ENCODE assay signal across 25 cellular contexts in genomic region chr9:121157939-121158338, GRCh38. TPM values are rescaled to one million over a fixed set of nuclear protein-coding genes. Genes with fewer than 3 reads are reported as not detected.
DNase-seq lines count a peak whose midpoint lies in the region; ATAC-seq and TF ChIP-seq lines count a peak whose summit lies in the region.
"Had no signal": no experiment of that assay in that cellular context is flagged by ENCODE, and none has a peak within 500 bp of the region (broad histone marks: within the 10 kb centered on the region; RNA-seq: fewer than 3 reads in every experiment).

No MANE protein-coding gene starts in this region.

- POLR2A ChIA-PET in activated CD8-positive, alpha-beta T cell treated with anti-CD3 and anti-CD28 coated beads, Interleukin-2, amount 10 ng/mL, durations not matched to agents 7 days and 5 days (lab: Charles Lee): interaction anchor here (0.8 to 1.2 kb wide), 2 partner anchors 18 to 357 kb away, joined by 3 read pairs; no protein-coding TSS in a partner anchor
- POLR2A ChIA-PET in activated CD8-positive, alpha-beta T cell treated with anti-CD3 and anti-CD28 coated beads for 36 hours (lab: Charles Lee): no interaction called here
- POLR2A ChIA-PET in CD4-positive, alpha-beta T cell (lab: Charles Lee): interaction anchor here (1.2 kb wide), 1 partner anchor 36 kb away, joined by 3 read pairs; no protein-coding TSS in a partner anchor

- 85% methylated on average over 4 of the region's 4 CpGs for WGBS in mammary epithelial cell (ENCODE audit: low coverage, missing lambda C conversion rate)

- CTCF ChIA-PET in activated CD8-positive, alpha-beta T cell treated with anti-CD3 and anti-CD28 coated beads, Interleukin-2, amount 10 ng/mL, durations not matched to agents 7 days and 5 days (lab: Charles Lee): interaction anchor here (1.2 to 8.3 kb wide), 3 partner anchors 11 to 36 kb away, joined by 3 to 44 read pairs (median 3); no protein-coding TSS in a partner anchor
- CTCF ChIA-PET in activated CD8-positive, alpha-beta T cell treated with anti-CD3 and anti-CD28 coated beads for 36 hours (lab: Charles Lee): interaction anchor here (1.5 to 1.9 kb wide), 2 partner anchors 11 to 36 kb away, joined by 5 to 7 read pairs; no protein-coding TSS in a partner anchor
- CTCF ChIA-PET in CD4-positive, alpha-beta T cell (lab: Charles Lee): interaction anchor here (0.7 kb wide), 1 partner anchor 43 kb away, joined by 3 read pairs; no protein-coding TSS in a partner anchor
- CTCF ChIA-PET in mammary epithelial cell (lab: Charles Lee; ENCODE audit: low non-redundant PET): no interaction called here

- H3K9me3 Mint-ChIP-seq in activated CD8-positive, alpha-beta T cell treated with anti-CD3 and anti-CD28 coated beads, Interleukin-2, amount 10 ng/mL, durations not matched to agents 7 days and 5 days (ENCODE audit: insufficient read depth): no peaks in the 10 kb centered on the region
- no peaks in the 10 kb centered on the region for H3K9me3 Mint-ChIP-seq in activated CD8-positive, alpha-beta T cell treated with anti-CD3 and anti-CD28 coated beads for 36 hours
- H3K9me3 Mint-ChIP-seq in CD4-positive, alpha-beta T cell: no peaks in the 10 kb centered on the region
- H3K9me3 Mint-ChIP-seq in memory B cell: no peaks in the 10 kb centered on the region
- H3K9me3 Mint-ChIP-seq: CD8-positive, alpha-beta T cell had no signal

- no peak overlapping the region for H3K27ac ChIP-seq in CD4-positive, alpha-beta T cell (ENCODE audit: low read depth, low read length)
- H3K27ac ChIP-seq in OCI-LY1 (ENCODE audit: low read depth, low read length, poor library complexity, severe bottlenecking): peak overlapping the region; percentile 97
- no peak overlapping the region for H3K27ac ChIP-seq in ascending aorta
- no peak overlapping the region for H3K27ac ChIP-seq in mammary epithelial cell (ENCODE audit: insufficient read depth, low read depth, low read length)
- H3K27ac ChIP-seq: KMS-11 had no signal

- no peak for DNase-seq in activated CD8-positive, alpha-beta T cell treated with anti-CD3 and anti-CD28 coated beads, Interleukin-2, amount 10 ng/mL, durations not matched to agents 7 days and 5 days
- no peak for DNase-seq in activated CD8-positive, alpha-beta T cell treated with anti-CD3 and anti-CD28 coated beads for 36 hours
- DNase-seq in CD4-positive, alpha-beta T cell: no peak
- DNase-seq in memory B cell (ENCODE audit: low spot score in 2 of 2) (no peak), ascending aorta (ENCODE audit: low spot score in 2 of 2) (no peak), NCI-H2081 (lab: John Stamatoyannopoulos, UW) (no peak), mammary epithelial cell (no peak)
- DNase-seq: AML-193; C1 segment of cervical spinal cord; Caco-2; CD8-positive, alpha-beta T cell; DMS 273 treated with DMSO at 0.1 percent for 48 hours; DMS79; GF-D8; NCI-H1048; NCI-H1417; NCI-H1694; NCI-H2029 treated with DMSO at 0.1 percent for 48 hours; NCI-H2171; NCI-H226; NCI-H510A; NCI-H69; SK-N-SH had no signal

- H3K4me2 ChIP-seq in OCI-LY1 (ENCODE audit: low read length): no peak overlapping the region
- H3K4me2 ChIP-seq in mammary epithelial cell (ENCODE audit: insufficient read depth, low read depth, low read length): no peak overlapping the region
- H3K4me2 ChIP-seq: KMS-11, SK-N-SH had no signal

- no peaks in the 10 kb centered on the region for H3K27me3 ChIP-seq in CD4-positive, alpha-beta T cell (ENCODE audit: control insufficient read depth, insufficient read depth, low read length)
- H3K27me3 ChIP-seq in OCI-LY1 (ENCODE audit: insufficient read depth, low read length) (no peaks in the 10 kb centered on the region), ascending aorta (no peaks in the 10 kb centered on the region), mammary epithelial cell (ENCODE audit: insufficient read depth, low read length) (no peaks in the 10 kb centered on the region)

- no peaks in the 10 kb centered on the region for H3K9me2 ChIP-seq in OCI-LY1 (ENCODE audit: low read depth, low read length)
- H3K9me2 ChIP-seq: SK-N-SH had no signal

- TF ChIP-seq CTCF in activated CD8-positive, alpha-beta T cell treated with anti-CD3 and anti-CD28 coated beads for 36 hours (IDR thresholded peaks at IDR 0.05): no peak
- TF ChIP-seq CTCF in CD4-positive, alpha-beta T cell (IDR thresholded peaks at IDR 0.05): no peak
- no peak for TF ChIP-seq CTCF in OCI-LY1 (IDR thresholded peaks at IDR 0.05; ENCODE audit: low read length)
- no peak for TF ChIP-seq CTCF in ascending aorta (IDR thresholded peaks at IDR 0.05)
- TF ChIP-seq CTCF in mammary epithelial cell (conservative IDR thresholded peaks at IDR 0.05 in 1 of 2, IDR thresholded peaks at IDR 0.05 in 1 of 2; ENCODE audit: extremely low read depth in 1 of 2, insufficient read depth in 1 of 2, low read depth in 1 of 2, low read length in 2 of 2): no peak

- H3K36me3 ChIP-seq in OCI-LY1 (ENCODE audit: insufficient read depth, low read length) (peaks cover 84% of the 10 kb centered on the region), ascending aorta (peaks cover 36 to 58% of the 10 kb centered on the region in 2 donors), mammary epithelial cell (ENCODE audit: insufficient read depth, low read length) (peaks cover 12% of the 10 kb centered on the region)

- ATAC-seq in activated CD8-positive, alpha-beta T cell treated with anti-CD3 and anti-CD28 coated beads, Interleukin-2, amount 10 ng/mL, durations not matched to agents 7 days and 5 days: no peak
- ATAC-seq in activated CD8-positive, alpha-beta T cell treated with anti-CD3 and anti-CD28 coated beads for 36 hours: no peak
- no peak for ATAC-seq in CD4-positive, alpha-beta T cell (ENCODE audit: poor library complexity)
- no peak for ATAC-seq in memory B cell (ENCODE audit: low read depth)
- ATAC-seq: CD8-positive, alpha-beta T cell had no signal

- H4K20me1 ChIP-seq in OCI-LY1 (ENCODE audit: insufficient read depth, low read length) (no peaks in the 10 kb centered on the region), mammary epithelial cell (ENCODE audit: insufficient read depth, low read length) (no peaks in the 10 kb centered on the region)

- H3K4me3 Mint-ChIP-seq in activated CD8-positive, alpha-beta T cell treated with anti-CD3 and anti-CD28 coated beads, Interleukin-2, amount 10 ng/mL, durations not matched to agents 7 days and 5 days: no peak overlapping the region
- no peak overlapping the region for H3K4me3 Mint-ChIP-seq in activated CD8-positive, alpha-beta T cell treated with anti-CD3 and anti-CD28 coated beads for 36 hours
- H3K4me3 Mint-ChIP-seq in CD4-positive, alpha-beta T cell: no peak overlapping the region
- no peak overlapping the region for H3K4me3 Mint-ChIP-seq in memory B cell
- H3K4me3 Mint-ChIP-seq: CD8-positive, alpha-beta T cell had no signal

- peaks cover 6% of the 10 kb centered on the region; the same call in 1 of the 2 replicates for H3F3A ChIP-seq in OCI-LY1 (ENCODE audit: insufficient read depth, low read length)

- peaks cover 78% of the 10 kb centered on the region for H3K4me1 ChIP-seq in OCI-LY1 (ENCODE audit: insufficient read depth, low read length, severe bottlenecking)
- H3K4me1 ChIP-seq in ascending aorta: no peaks in the 10 kb centered on the region
- peaks cover 46% of the 10 kb centered on the region for H3K4me1 ChIP-seq in mammary epithelial cell (ENCODE audit: insufficient read depth, low read length)

- H3K4me1 Mint-ChIP-seq in activated CD8-positive, alpha-beta T cell treated with anti-CD3 and anti-CD28 coated beads, Interleukin-2, amount 10 ng/mL, durations not matched to agents 7 days and 5 days (ENCODE audit: low read depth): peaks cover 34% of the 10 kb centered on the region
- peaks cover 33% of the 10 kb centered on the region for H3K4me1 Mint-ChIP-seq in activated CD8-positive, alpha-beta T cell treated with anti-CD3 and anti-CD28 coated beads for 36 hours (ENCODE audit: low read depth)
- H3K4me1 Mint-ChIP-seq in CD4-positive, alpha-beta T cell (ENCODE audit: low read depth): peaks cover 18% of the 10 kb centered on the region
- H3K4me1 Mint-ChIP-seq in memory B cell: peaks cover 38% of the 10 kb centered on the region

- intact Hi-C loops in activated CD8-positive, alpha-beta T cell treated with anti-CD3 and anti-CD28 coated beads for 36 hours (cut with micrococcal nuclease): no loop called here
- intact Hi-C loops in CD4-positive, alpha-beta T cell (cut with DNase I, micrococcal nuclease): loop anchor here in 1 of 2 experiments (2.0 kb wide), 1 partner anchor 15 kb away; no protein-coding TSS in a partner anchor
- intact Hi-C loops in ascending aorta (cut with DNase I): no loop called here
- intact Hi-C loops in mammary epithelial cell (cut with micrococcal nuclease): loop anchor here (2.0 to 5.0 kb wide), 2 partner anchors 37 to 86 kb away; partner anchors contain the start of gene CNTRL

- no peaks in the 10 kb centered on the region for H3K9me3 ChIP-seq in CD4-positive, alpha-beta T cell (ENCODE audit: control insufficient read depth, low read length)
- H3K9me3 ChIP-seq in OCI-LY1 (ENCODE audit: low read length) (no peaks in the 10 kb centered on the region), ascending aorta (no peaks in the 10 kb centered on the region), mammary epithelial cell (replicated peaks; ENCODE audit: insufficient read depth, low read length) (no peaks in the 10 kb centered on the region)
- H3K9me3 ChIP-seq: Caco-2, SK-N-SH had no signal

- dilution Hi-C loops in mammary epithelial cell (cut with HindIII; ENCODE audit: low sequenced_read_pairs): no loop called here

- H3K27me3 Mint-ChIP-seq in activated CD8-positive, alpha-beta T cell treated with anti-CD3 and anti-CD28 coated beads, Interleukin-2, amount 10 ng/mL, durations not matched to agents 7 days and 5 days (ENCODE audit: low read depth): no peaks in the 10 kb centered on the region
- H3K27me3 Mint-ChIP-seq in activated CD8-positive, alpha-beta T cell treated with anti-CD3 and anti-CD28 coated beads for 36 hours: no peaks in the 10 kb centered on the region
- H3K27me3 Mint-ChIP-seq in CD4-positive, alpha-beta T cell: no peaks in the 10 kb centered on the region
- no peaks in the 10 kb centered on the region for H3K27me3 Mint-ChIP-seq in memory B cell

- H2AFZ ChIP-seq in OCI-LY1 (ENCODE audit: low read length) (no peak overlapping the region), mammary epithelial cell (ENCODE audit: low read depth, low read length) (no peak overlapping the region)

- peaks cover 77% of the 10 kb centered on the region for H3K36me3 Mint-ChIP-seq in activated CD8-positive, alpha-beta T cell treated with anti-CD3 and anti-CD28 coated beads, Interleukin-2, amount 10 ng/mL, durations not matched to agents 7 days and 5 days (ENCODE audit: low read depth)
- peaks cover 65% of the 10 kb centered on the region for H3K36me3 Mint-ChIP-seq in activated CD8-positive, alpha-beta T cell treated with anti-CD3 and anti-CD28 coated beads for 36 hours (ENCODE audit: low read depth)
- H3K36me3 Mint-ChIP-seq in CD4-positive, alpha-beta T cell (ENCODE audit: low read depth): peaks cover 88% of the 10 kb centered on the region
- H3K36me3 Mint-ChIP-seq in memory B cell: peaks cover 36% of the 10 kb centered on the region

- in situ Hi-C loops in mammary epithelial cell (cut with MboI; ENCODE audit: low sequenced_read_pairs in 2 of 2): no loop called here

- BruUV-seq in mammary epithelial cell (replicated peaks; lab: Mats Ljungman, UMichigan): no TSS peak

- H3K4me3 ChIP-seq in OCI-LY1 (ENCODE audit: low read depth, low read length, poor library complexity, severe bottlenecking): no peak overlapping the region
- H3K4me3 ChIP-seq in ascending aorta: no peak overlapping the region
- no peak overlapping the region for H3K4me3 ChIP-seq in mammary epithelial cell (replicated peaks in 1 of 3; ENCODE audit: insufficient read depth in 1 of 3, low read depth in 2 of 3, low read length in 3 of 3)

- H3K9ac ChIP-seq in OCI-LY1 (ENCODE audit: low read length) (no peak overlapping the region; the same call in 1 of the 2 replicates), mammary epithelial cell (ENCODE audit: insufficient read depth, low read length) (no peak overlapping the region)
- H3K9ac ChIP-seq: KMS-11, SK-N-SH had no signal

- peak overlapping the region; percentile 32 for H3K27ac Mint-ChIP-seq in activated CD8-positive, alpha-beta T cell treated with anti-CD3 and anti-CD28 coated beads, Interleukin-2, amount 10 ng/mL, durations not matched to agents 7 days and 5 days
- no peak overlapping the region for H3K27ac Mint-ChIP-seq in activated CD8-positive, alpha-beta T cell treated with anti-CD3 and anti-CD28 coated beads for 36 hours
- H3K27ac Mint-ChIP-seq in CD4-positive, alpha-beta T cell: peak overlapping the region; percentile 44
- peak overlapping the region; percentile 41 for H3K27ac Mint-ChIP-seq in memory B cell

- no peaks in the 10 kb centered on the region for H3K79me2 ChIP-seq in OCI-LY1 (ENCODE audit: insufficient read depth, low read length)
- no peaks in the 10 kb centered on the region for H3K79me2 ChIP-seq in mammary epithelial cell (ENCODE audit: insufficient read depth, low read length)

RNA-seq across cellular contexts. Expression of gene RAB14, which starts 43.7 kb away (rescaled TPM):
- 10 to 100 TPM; 56.7 to 68.2 TPM for total RNA-seq in activated CD8-positive, alpha-beta T cell treated with anti-CD3 and anti-CD28 coated beads, Interleukin-2, amount 10 ng/mL, durations not matched to agents 7 days and 5 days
- 10 to 100 TPM; 54.3 to 55.5 TPM for total RNA-seq in activated CD8-positive, alpha-beta T cell treated with anti-CD3 and anti-CD28 coated beads for 36 hours
- 10 to 100 TPM; 57.4 to 58.2 TPM for total RNA-seq in CD4-positive, alpha-beta T cell
- total RNA-seq in ascending aorta: 18.2 TPM
- 10 to 100 TPM; 27.5 to 74.6 TPM for total RNA-seq in mammary epithelial cell
- 24.7 TPM for polyA plus RNA-seq in mammary epithelial cell
- polyA minus RNA-seq in mammary epithelial cell: 33.8 TPM
